Comparison of ENCODE assay signal across 10 cellular contexts in the genomic region with DNA sequence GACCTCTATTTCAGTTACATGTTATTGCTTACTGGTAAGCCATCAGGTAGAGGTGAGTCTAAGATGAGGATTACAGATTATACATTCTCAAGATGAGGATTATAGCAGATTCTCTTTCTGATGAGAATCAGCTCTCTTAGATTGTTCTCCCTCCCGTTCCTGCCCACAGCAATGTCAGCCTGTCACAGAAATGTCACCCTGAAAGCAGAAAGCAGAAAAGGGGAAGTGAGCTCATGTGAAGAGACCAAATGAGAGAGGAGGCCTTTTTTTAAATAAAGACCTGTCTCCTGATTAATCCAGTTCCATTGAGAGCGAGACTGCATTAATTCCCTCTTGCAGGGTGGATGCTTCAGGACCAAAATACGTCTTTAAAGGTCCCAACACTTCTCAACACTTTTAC.
A peak's percentile ranks its signal among the peaks of the same experiment; 100 is the strongest.
DNase-seq lines count a peak whose midpoint lies in the region; ATAC-seq and TF ChIP-seq lines count a peak whose summit lies in the region.
"Had no signal": no experiment of that assay in that cellular context is flagged by ENCODE, and none has a peak within 500 bp of the region (broad histone marks: within the 10 kb centered on the region; RNA-seq: fewer than 3 reads in every experiment).

No MANE protein-coding gene starts in this region.

- no peaks in the 10 kb centered on the region for H3K9me3 ChIP-seq in thyroid gland

- 75 to 91% methylated on average over 3 of the region's 3 CpGs for WGBS in thyroid gland, 2 donors

- no peaks in the 10 kb centered on the region for H3K36me3 ChIP-seq in thyroid gland

- CTCF ChIA-PET in RWPE1 (lab: Yijun Ruan, JAX) = no interaction called here

- TF ChIP-seq POLR2A in thyroid gland (IDR thresholded peaks at IDR 0.05) = no peak

- peak; percentile 72 for DNase-seq in medulla oblongata (ENCODE audit: extremely low spot score)
- DNase-seq in activated effector memory CD4-positive, alpha-beta T cell treated with Interleukin-2 at 50 U/mL for 16 hours = no peak
- no peak for DNase-seq in thyroid gland
- DNase-seq in GF-D8 (lab: John Stamatoyannopoulos, UW) = no peak
- no peak for DNase-seq in RWPE1 (ENCODE audit: low spot score)
- DNase-seq: activated CD4-positive, alpha-beta T cell treated with anti-CD3 and anti-CD28 coated beads for 36 hours; DND-41 had no signal

- TF ChIP-seq CTCF in thyroid gland (IDR thresholded peaks at IDR 0.05) (no peak), RWPE1 (conservative IDR thresholded peaks at IDR 0.05; ENCODE audit: low read depth) (no peak)

- no peak overlapping the region for H3K4me3 ChIP-seq in thyroid gland (replicated peaks in 1 of 3)

- H3K4me1 ChIP-seq in thyroid gland = no peaks in the 10 kb centered on the region

- ATAC-seq in GM18870 (IDR thresholded peaks at IDR 0.05; ENCODE audit: unreplicated experiment) = peak; percentile 93
- ATAC-seq in HG02610 (IDR thresholded peaks at IDR 0.05; ENCODE audit: unreplicated experiment) = peak; percentile 92
- ATAC-seq in HG03565 (IDR thresholded peaks at IDR 0.05; ENCODE audit: unreplicated experiment) = peak; percentile 95
- ATAC-seq: activated CD4-positive, alpha-beta T cell treated with anti-CD3 and anti-CD28 coated beads for 36 hours had no signal

- intact Hi-C loops in thyroid gland (cut with DNase I) = no loop called here

- H3K27me3 ChIP-seq in thyroid gland = no peaks in the 10 kb centered on the region

- POLR2A ChIA-PET in RWPE1 (lab: Yijun Ruan, JAX; ENCODE audit: low non-redundant PET) = no interaction called here

- H3K27ac ChIP-seq in thyroid gland (no peak overlapping the region), RWPE1 (no peak overlapping the region)
